9 cellular contexts compared by ENCODE assay signal in the genomic region with DNA sequence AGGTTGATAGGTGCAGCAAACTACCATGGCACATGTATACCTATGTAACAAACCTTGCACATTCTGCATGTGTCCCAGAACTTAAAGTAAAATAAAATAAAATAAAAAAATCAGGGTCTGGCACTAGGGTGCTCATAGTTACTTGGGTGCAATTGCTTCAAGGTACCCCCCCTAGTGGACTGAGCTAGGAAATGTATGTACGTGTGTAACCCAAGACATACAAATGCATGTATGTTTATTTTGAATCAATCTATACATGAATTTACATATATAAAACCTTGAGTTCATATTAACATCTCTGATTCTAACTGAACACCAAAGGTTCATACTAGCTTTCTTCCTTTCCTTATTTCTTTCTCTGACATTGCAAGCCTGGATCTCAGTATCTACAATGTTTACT. TPM values are rescaled to one million over a fixed set of nuclear protein-coding genes. Genes with fewer than 3 reads are reported as not detected.
DNase-seq lines count a peak whose midpoint lies in the region; ATAC-seq and TF ChIP-seq lines count a peak whose summit lies in the region.
"Had no signal": no experiment of that assay in that cellular context is flagged by ENCODE, and none has a peak within 500 bp of the region (broad histone marks: within the 10 kb centered on the region; RNA-seq: fewer than 3 reads in every experiment).

No MANE protein-coding gene starts in this region.

- POLR2A ChIA-PET in Panc1 (lab: Charles Lee): no interaction called here

- no peak overlapping the region for H3K4me3 ChIP-seq in Panc1 (ENCODE audit: low read depth in 2 of 2, low read length in 2 of 2)
- no peak overlapping the region for H3K4me3 ChIP-seq in fibroblast of the aortic adventitia (ENCODE audit: low read depth, low read length)
- H3K4me3 ChIP-seq in suprapubic skin: no peak overlapping the region
- no peak overlapping the region for H3K4me3 ChIP-seq in ascending aorta
- H3K4me3 ChIP-seq: SJSA1 had no signal

- intact Hi-C loops in Panc1 (cut with micrococcal nuclease; ENCODE audit: unreplicated experiment) (no loop called here), ascending aorta (cut with DNase I) (no loop called here)

- H3K9me3 ChIP-seq in Panc1 (ENCODE audit: control insufficient read depth, insufficient read depth, low read depth, low read length) (no peaks in the 10 kb centered on the region), suprapubic skin (no peaks in the 10 kb centered on the region), ascending aorta (no peaks in the 10 kb centered on the region)
- H3K9me3 ChIP-seq: SJSA1 had no signal

- H3K27ac ChIP-seq in 22Rv1: no peak overlapping the region
- H3K27ac ChIP-seq in Panc1 (ENCODE audit: low read length): no peak overlapping the region
- H3K27ac ChIP-seq in suprapubic skin: no peak overlapping the region
- H3K27ac ChIP-seq in ascending aorta: no peak overlapping the region
- H3K27ac ChIP-seq: SJSA1 had no signal

- H3K36me3 ChIP-seq in Panc1 (ENCODE audit: control insufficient read depth, insufficient read depth, low read length): no peaks in the 10 kb centered on the region
- peaks cover 9% of the 10 kb centered on the region for H3K36me3 ChIP-seq in suprapubic skin
- H3K36me3 ChIP-seq in ascending aorta: peaks cover 0 to 3% of the 10 kb centered on the region in 2 donors

- TF ChIP-seq CTCF in 22Rv1 (IDR thresholded peaks at IDR 0.05): peak; percentile 59
- TF ChIP-seq CTCF in Panc1 (IDR thresholded peaks at IDR 0.05): peak; percentile 49; the same call in 1 of the 2 replicates
- TF ChIP-seq CTCF in fibroblast of the aortic adventitia (IDR thresholded peaks at IDR 0.05; ENCODE audit: insufficient read depth, low read length): peak; percentile 44
- TF ChIP-seq CTCF in suprapubic skin (IDR thresholded peaks at IDR 0.05): no peak
- TF ChIP-seq CTCF in ascending aorta (IDR thresholded peaks at IDR 0.05): peak in 1 of 3 experiments; percentile 4

- 84% methylated on average over 1 of the region's 1 CpG for WGBS in suprapubic skin

- H3K4me1 ChIP-seq in Panc1 (ENCODE audit: control insufficient read depth, insufficient read depth, low read length) (no peaks in the 10 kb centered on the region), suprapubic skin (no peaks in the 10 kb centered on the region), ascending aorta (no peaks in the 10 kb centered on the region)
- H3K4me1 ChIP-seq: SJSA1 had no signal

- CTCF ChIA-PET in Panc1 (lab: Charles Lee): interaction anchor here (0.6 kb wide), 1 partner anchor 92 kb away, joined by 6 read pairs; no protein-coding TSS in a partner anchor

- DNase-seq in EH (ENCODE audit: low read depth) (peak; percentile 22), Panc1 (ENCODE audit: low read depth, low spot score) (no peak), fibroblast of the aortic adventitia (ENCODE audit: low read depth) (peak; percentile 9), suprapubic skin (ENCODE audit: low spot score in 2 of 2) (no peak), A172 (ENCODE audit: low spot score) (no peak), ascending aorta (ENCODE audit: low spot score in 2 of 2) (no peak), inferior parietal cortex (ENCODE audit: extremely low spot score) (no peak)

- H3K27me3 ChIP-seq in Panc1 (ENCODE audit: control insufficient read depth, insufficient read depth, low read length) (no peaks in the 10 kb centered on the region), suprapubic skin (no peaks in the 10 kb centered on the region), ascending aorta (no peaks in the 10 kb centered on the region)
- H3K27me3 ChIP-seq: SJSA1 had no signal

- BruUV-seq in Panc1 (replicated peaks; lab: Mats Ljungman, UMichigan): no TSS peak

- TF ChIP-seq POLR2A in suprapubic skin (IDR thresholded peaks at IDR 0.05): no peak

- in situ Hi-C loops in Panc1 (cut with HindIII; ENCODE audit: low pct_unique_long_range_greater_than_20kb, low sequenced_read_pairs): no loop called here

- no peak for TF ChIP-seq EP300 in suprapubic skin (IDR thresholded peaks at IDR 0.05)

- no peak for ATAC-seq in Panc1

RNA-seq across cellular contexts. Expression of a gene that starts 51.5 kb away (rescaled TPM):
- total RNA-seq in Panc1 (2021; ENCODE audit: unreplicated experiment): 19.2 TPM
- polyA plus RNA-seq in Panc1 (2012; ENCODE audit: insufficient read length): 3.2 TPM
- total RNA-seq in fibroblast of the aortic adventitia (ENCODE audit: low replicate concordance): 14.8 and 16.1 TPM in 2 replicates
- 10 to 100 TPM; 10.2 to 25.9 (median 20.5) TPM for total RNA-seq in suprapubic skin
- total RNA-seq in A172 (2014; rRNA removed; shearing (Covaris generic)): 15.8 and 19.1 TPM in 2 replicates
- 11.8 TPM for total RNA-seq in ascending aorta

RNA-seq across cellular contexts. Expression of a gene that starts 52.0 kb away (rescaled TPM):
- total RNA-seq in Panc1 (2021; ENCODE audit: unreplicated experiment) (73.0 TPM), fibroblast of the aortic adventitia (ENCODE audit: low replicate concordance) (32.9 and 77.0 TPM in 2 replicates), suprapubic skin (10 to 100 TPM; 41.9 to 77.6 (median 46.7) TPM), ascending aorta (46.7 TPM)
- polyA plus RNA-seq in Panc1 (2012; ENCODE audit: insufficient read length): 46.5 TPM
- total RNA-seq in A172 (2014; rRNA removed; shearing (Covaris generic)): 99.4 and 114 TPM in 2 replicates

Comparison
In these comparisons a context has a peak if more than half of its experiments do, and no peak if none do; other contexts are left out.
1. CTCF ChIP-seq: peak in 22Rv1 (single experiment), Panc1 (single experiment) and fibroblast of the aortic adventitia (single experiment); none in suprapubic skin (0 of 2).
2. DNase-seq: peak in EH (single experiment) and fibroblast of the aortic adventitia (single experiment); none in Panc1 (single experiment), suprapubic skin (0 of 2), A172 (single experiment), ascending aorta (0 of 2) and inferior parietal cortex (single experiment).